10 cellular contexts compared by ENCODE assay signal in the genomic region with DNA sequence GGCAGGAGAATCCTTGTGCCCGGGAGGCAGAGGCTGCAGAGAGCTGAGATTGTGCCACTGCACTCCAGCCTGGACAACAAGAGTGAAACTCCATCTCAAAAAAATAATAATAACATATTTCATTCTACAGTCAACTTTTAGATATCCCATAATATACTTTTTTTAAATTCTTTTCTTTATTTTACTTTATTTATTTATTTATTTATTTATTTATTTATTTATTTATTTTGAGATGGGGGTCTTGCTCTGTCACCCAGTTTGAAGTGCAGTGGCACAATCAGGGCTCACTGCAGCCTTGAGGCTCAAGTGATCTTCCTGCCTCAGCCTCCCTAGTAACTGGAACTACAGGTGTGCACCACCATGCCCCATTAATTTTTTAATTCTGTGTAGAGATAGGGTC. TPM values are rescaled to one million over a fixed set of nuclear protein-coding genes. Genes with fewer than 3 reads are reported as not detected.
"Had no signal": no experiment of that assay in that cellular context is flagged by ENCODE, and none has a peak within 500 bp of the region (broad histone marks: within the 10 kb centered on the region; RNA-seq: fewer than 3 reads in every experiment).

No MANE protein-coding gene starts in this region.

RNA-seq across cellular contexts. Expression of a gene that starts 3.9 kb away (rescaled TPM):
- total RNA-seq: activated naive CD4-positive, alpha-beta T cell treated with anti-CD3 and anti-CD28 coated beads for 36 hours; activated naive CD4-positive, alpha-beta T cell treated with anti-CD3 and anti-CD28 coated beads, Interleukin-2, amount 50 U/mL, for 72 hours; activated naive CD8-positive, alpha-beta T cell treated with anti-CD3 and anti-CD28 coated beads for 36 hours; activated naive CD8-positive, alpha-beta T cell treated with anti-CD3 and anti-CD28 coated beads, Interleukin-2, amount 10 ng/mL, durations not matched to agents 7 days and 5 days; activated T-cell treated with anti-CD3 and anti-CD28 coated beads, Interleukin-2, amount 50 U/mL, for 4 hours; activated T-helper 1 cell treated with anti-CD3 and anti-CD28 coated beads, Interleukin-12 subunit alpha, Interleukin-12 subunit beta, Interleukin-2, Interleukin-4 antibody, amounts not matched to agents 30 ng/mL and 10 ng/mL and 1 ng/mL, durations not matched to agents 14 hours and 24 hours and 36 hours; activated T-helper 2 cell treated with anti-CD3 and anti-CD28 coated beads, Interferon-gamma antibody, Interleukin-2, Interleukin-4, amounts not matched to agents 10 μg/mL and 5 μg/mL and 100 μg/mL, durations not matched to agents 14 hours and 24 hours and 36 hours; ascending aorta; body of pancreas; cardiac septum had no signal
